Comparison of ENCODE assay signal across 1 cellular context in genomic region chr6:16707101-16707783, GRCh38.
TF ChIP-seq lines count a peak whose summit lies in the region.

No MANE protein-coding gene starts in this region.

TF ChIP-seq in GM12878, 131 proteins besides CTCF, POLR2A, EP300 and RAD21 (continued from another document and continues in another):
- TF ChIP-seq POLR2AphosphoS2 (IDR thresholded peaks at IDR 0.05; ENCODE audit: low read depth, low read length) (no peak), SUZ12 (IDR thresholded peaks at IDR 0.05; ENCODE audit: unreplicated experiment) (no peak), EED (IDR thresholded peaks at IDR 0.05; ENCODE audit: low read depth) (peak; percentile 89), PBX3 (IDR thresholded peaks at IDR 0.05; ENCODE audit: insufficient replicate concordance, low read depth, low read length) (no peak), NFXL1 (IDR thresholded peaks at IDR 0.05; ENCODE audit: borderline replicate concordance) (no peak), PML (IDR thresholded peaks at IDR 0.05; ENCODE audit: low read length) (no peak), KLF5 (IDR thresholded peaks at IDR 0.05; ENCODE audit: partially characterized antibody) (no peak), YBX1 (IDR thresholded peaks at IDR 0.05) (no peak), ELK1 (IDR thresholded peaks at IDR 0.05; ENCODE audit: low read depth, low read length) (no peak), HCFC1 (IDR thresholded peaks at IDR 0.05; ENCODE audit: low read length) (no peak), REST (IDR thresholded peaks at IDR 0.05; ENCODE audit: low read depth, low read length) (no peak), HDGF (IDR thresholded peaks at IDR 0.05) (no peak), JUND (IDR thresholded peaks at IDR 0.05; ENCODE audit: low read depth, low read length) (no peak), NBN (IDR thresholded peaks at IDR 0.05) (no peak), SKIL (IDR thresholded peaks at IDR 0.05; ENCODE audit: low read depth, poor library complexity, severe bottlenecking) (no peak), BACH1 (IDR thresholded peaks at IDR 0.05; ENCODE audit: borderline replicate concordance) (no peak), NR2C1 (IDR thresholded peaks at IDR 0.05) (no peak), YY1 (IDR thresholded peaks at IDR 0.05; ENCODE audit: low read depth, low read length) (no peak), CBFB (IDR thresholded peaks at IDR 0.05; ENCODE audit: low read depth) (no peak), SMARCA5 (IDR thresholded peaks at IDR 0.05) (no peak), TBL1XR1 (IDR thresholded peaks at IDR 0.05; ENCODE audit: low read depth, low read length) (0 out of 2 replicates have a peak, but pooled peaks have one; percentile 10), CHD2 (IDR thresholded peaks at IDR 0.05; ENCODE audit: borderline replicate concordance, low read depth, low read length) (no peak), HDAC6 (IDR thresholded peaks at IDR 0.05; ENCODE audit: unreplicated experiment) (no peak), BRCA1 (IDR thresholded peaks at IDR 0.05; ENCODE audit: low read depth, low read length) (no peak), ESRRA (IDR thresholded peaks at IDR 0.05; ENCODE audit: low read length) (no peak), MEF2A (IDR thresholded peaks at IDR 0.05; ENCODE audit: insufficient read depth, low read depth, low read length) (peak; percentile 55; the same call in 1 of the 2 replicates), SMAD1 (IDR thresholded peaks at IDR 0.05; ENCODE audit: low read depth, partially characterized antibody) (no peak), MAX (IDR thresholded peaks at IDR 0.05; ENCODE audit: low read depth, low read length) (no peak), WRNIP1 (IDR thresholded peaks at IDR 0.05; ENCODE audit: borderline replicate concordance, low read depth, low read length) (no peak), CEBPZ (IDR thresholded peaks at IDR 0.05; ENCODE audit: low read depth, low read length) (no peak), CHD4 (IDR thresholded peaks at IDR 0.05) (no peak), GABPA (IDR thresholded peaks at IDR 0.05; ENCODE audit: low read depth) (no peak), IKZF2 (IDR thresholded peaks at IDR 0.05) (peak; percentile 71 to 72; a peak in 3 of 4 replicates), E2F8 (IDR thresholded peaks at IDR 0.05; ENCODE audit: low read depth, partially characterized antibody) (no peak), CUX1 (IDR thresholded peaks at IDR 0.05; ENCODE audit: insufficient replicate concordance, low read depth, low read length) (no peak), RBBP5 (conservative IDR thresholded peaks at IDR 0.05) (no peak), EGR1 (IDR thresholded peaks at IDR 0.05; ENCODE audit: borderline replicate concordance in 1 of 2, low read depth in 2 of 2, low read length in 2 of 2) (no peak), USF1 (IDR thresholded peaks at IDR 0.05; ENCODE audit: borderline replicate concordance, extremely low read length, insufficient read depth, low read depth, low read length) (no peak)
